6 cellular contexts compared by ENCODE assay signal in the genomic region with DNA sequence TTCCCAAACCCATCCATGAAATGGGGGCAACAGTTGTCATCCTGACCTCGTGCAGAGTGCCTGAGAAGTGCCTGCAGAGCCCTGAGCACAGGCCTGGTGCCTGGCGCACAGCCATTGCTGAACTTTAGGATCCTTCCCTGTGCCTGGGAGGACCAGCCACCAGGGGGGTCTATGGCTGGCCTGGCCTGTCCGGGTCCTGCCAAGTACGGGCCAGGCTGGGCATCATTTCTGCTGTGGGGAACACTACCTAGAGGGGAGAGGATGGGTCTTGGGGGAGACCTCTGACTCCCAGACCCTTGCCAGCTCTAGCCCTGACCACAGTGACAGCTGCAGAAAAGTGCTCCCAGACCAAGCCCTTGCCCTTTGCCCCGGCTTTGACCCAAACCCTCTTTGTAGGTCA. TPM values are rescaled to one million over a fixed set of nuclear protein-coding genes. Genes with fewer than 3 reads are reported as not detected.
"Had no signal": no experiment of that assay in that cellular context is flagged by ENCODE, and none has a peak within 500 bp of the region (broad histone marks: within the 10 kb centered on the region; RNA-seq: fewer than 3 reads in every experiment).

No MANE protein-coding gene starts in this region.

RNA-seq across cellular contexts. Expression of gene RNU1-4, which starts 28.2 kb away (rescaled TPM):
- polyA plus RNA-seq: esophagus; fibroblast of lung; heart right ventricle; naive thymus-derived CD4-positive, alpha-beta T cell; spleen; urinary bladder had no signal

RNA-seq across cellular contexts. Expression of gene RNU1-3, which starts 45.4 kb away (rescaled TPM):
- polyA plus RNA-seq: esophagus; fibroblast of lung; heart right ventricle; naive thymus-derived CD4-positive, alpha-beta T cell; spleen; urinary bladder had no signal
